In genomic region chr1:61639218-61639617, GRCh38 we compare ENCODE assay signal across 11 cellular contexts.
DNase-seq lines count a peak whose midpoint lies in the region; ATAC-seq and TF ChIP-seq lines count a peak whose summit lies in the region.
"Had no signal": no experiment of that assay in that cellular context is flagged by ENCODE, and none has a peak within 500 bp of the region (broad histone marks: within the 10 kb centered on the region; RNA-seq: fewer than 3 reads in every experiment).

No MANE protein-coding gene starts in this region.

- H3K4me3 ChIP-seq in lower lobe of right lung: no peak overlapping the region
- no peak overlapping the region for H3K4me3 ChIP-seq in tibial nerve

- WGBS in tibial nerve, 2 donors: 77 to 80% methylated on average over 1 of the region's 1 CpG

- no peak for ATAC-seq in lower lobe of right lung
- no peak for ATAC-seq in HG02970 (IDR thresholded peaks at IDR 0.05; ENCODE audit: low FRiP score, unreplicated experiment)

- H3K27ac ChIP-seq in VCaP (peak overlapping the region; percentile 88), lower lobe of right lung (peak overlapping the region; percentile 68), tibial nerve (peak overlapping the region; percentile 31 to 81 (median 64))

- H3K9me3 ChIP-seq in lower lobe of right lung: no peaks in the 10 kb centered on the region
- H3K9me3 ChIP-seq in tibial nerve: no peaks in the 10 kb centered on the region

- no peaks in the 10 kb centered on the region for H3K36me3 ChIP-seq in lower lobe of right lung
- no peaks in the 10 kb centered on the region for H3K36me3 ChIP-seq in tibial nerve

- H3K4me1 ChIP-seq in lower lobe of right lung (peaks cover 16% of the 10 kb centered on the region), tibial nerve (peaks cover 0 to 55% (median 11%) of the 10 kb centered on the region in 4 donors)

- no peak for TF ChIP-seq CTCF in VCaP (conservative IDR thresholded peaks at IDR 0.05)
- TF ChIP-seq CTCF in lower lobe of right lung (IDR thresholded peaks at IDR 0.05): no peak
- no peak for TF ChIP-seq CTCF in tibial nerve (IDR thresholded peaks at IDR 0.05)

- no peaks in the 10 kb centered on the region for H3K27me3 ChIP-seq in lower lobe of right lung (ENCODE audit: low read depth)
- no peaks in the 10 kb centered on the region for H3K27me3 ChIP-seq in tibial nerve

- DNase-seq in NCI-H748 (lab: John Stamatoyannopoulos, UW; ENCODE audit: unreplicated experiment): peak; percentile 55
- DNase-seq in NCI-H748 treated with DMSO at 0.1 percent for 48 hours (lab: John Stamatoyannopoulos, UW): no peak
- DNase-seq in lower lobe of right lung: no peak
- peak in 1 of 2 donors; percentile 45 for DNase-seq in tibial nerve (ENCODE audit: low spot score in 2 of 2)
- DNase-seq in NCI-H2227 treated with DMSO at 0.1 percent for 48 hours (lab: John Stamatoyannopoulos, UW): no peak
- no peak for DNase-seq in UCSD-AML1 (lab: John Stamatoyannopoulos, UW; ENCODE audit: unreplicated experiment)
- DNase-seq: activated naive CD4-positive, alpha-beta T cell; hypothalamus; substantia nigra had no signal

- TF ChIP-seq POLR2A in tibial nerve (IDR thresholded peaks at IDR 0.05): no peak

- TF ChIP-seq EP300 in tibial nerve (IDR thresholded peaks at IDR 0.05): no peak

- intact Hi-C loops in lower lobe of right lung (cut with DNase I): no loop called here
